6 cellular contexts compared by ENCODE assay signal in genomic region chr6:101703311-101703710, GRCh38.
"Had no signal": no experiment of that assay in that cellular context is flagged by ENCODE, and none has a peak within 500 bp of the region (broad histone marks: within the 10 kb centered on the region; RNA-seq: fewer than 3 reads in every experiment).

No MANE protein-coding gene starts in this region.

- H3K27ac Mint-ChIP-seq: GM23338, IgD-negative memory B cell had no signal

- H3K4me3 Mint-ChIP-seq: GM23338, IgD-negative memory B cell had no signal

- DNase-seq: HCEC 1CT, KBM-7 had no signal

- H3K4me1 Mint-ChIP-seq: IgD-negative memory B cell had no signal

- H3K4me3 ChIP-seq: GM23338 had no signal

- H3K27ac ChIP-seq: HL-60 had no signal

- H3K27me3 Mint-ChIP-seq: IgD-negative memory B cell had no signal

- ATAC-seq: GM23338, HepG2 had no signal

- H3K36me3 Mint-ChIP-seq: IgD-negative memory B cell had no signal

- H2AFZ ChIP-seq: GM23338 had no signal

- H3K4me2 ChIP-seq: GM23338 had no signal

- H3K9me3 Mint-ChIP-seq: GM23338 had no signal
